In genomic region chr11:44264761-44265160, GRCh38 we compare ENCODE assay signal across 1 cellular context.
TF ChIP-seq lines count a peak whose summit lies in the region.

No MANE protein-coding gene starts in this region.

TF ChIP-seq in K562, 482 proteins besides CTCF, POLR2A, EP300 and RAD21 (continued from another document):
- TF ChIP-seq PKNOX1 (IDR thresholded peaks at IDR 0.05) = no peak
- no peak for TF ChIP-seq AFF1 (IDR thresholded peaks at IDR 0.05; ENCODE audit: low read depth in 1 of 2, partially characterized antibody in 2 of 2)
- no peak for TF ChIP-seq CEBPG (CRISPR knock-in tag; IDR thresholded peaks at IDR 0.05)
- no peak for TF ChIP-seq CEBPG (tag; conservative IDR thresholded peaks at IDR 0.05 in 1 of 2, IDR thresholded peaks at IDR 0.05 in 1 of 2)
- no peak for TF ChIP-seq FOXO4 (CRISPR knock-in tag; IDR thresholded peaks at IDR 0.05)
